Comparison of ENCODE assay signal across 8 cellular contexts in genomic region chr19:48468806-48469055, GRCh38. TPM values are rescaled to one million over a fixed set of nuclear protein-coding genes. Genes with fewer than 3 reads are reported as not detected.
DNase-seq lines count a peak whose midpoint lies in the region; ATAC-seq, FAIRE-seq and TF ChIP-seq lines count a peak whose summit lies in the region.

No MANE protein-coding gene starts in this region.

- no peak for ATAC-seq in naive thymus-derived CD8-positive, alpha-beta T cell
- no peak for ATAC-seq in GM18858 (IDR thresholded peaks at IDR 0.05; ENCODE audit: unreplicated experiment)
- ATAC-seq in HG03039 (IDR thresholded peaks at IDR 0.05; ENCODE audit: unreplicated experiment): no peak

- H3K27ac Mint-ChIP-seq in IgD-negative memory B cell: peak overlapping the region; percentile 84 to 98 (median 90)
- H3K27ac Mint-ChIP-seq in naive thymus-derived CD8-positive, alpha-beta T cell: peak overlapping the region; percentile 1 to 96 (median 94)

- POLR2A ChIA-PET in naive thymus-derived CD8-positive, alpha-beta T cell (lab: Charles Lee): interaction anchor here (1.0 to 1.5 kb wide), 2 partner anchors 23 to 147 kb away, joined by 3 to 7 read pairs; partner anchors contain the start of gene GRWD1

- DNase-seq in AG10803 (ENCODE audit: low read depth): no peak
- no peak for DNase-seq in naive thymus-derived CD8-positive, alpha-beta T cell
- no peak for DNase-seq in DMS 273 (lab: John Stamatoyannopoulos, UW; ENCODE audit: unreplicated experiment)
- DNase-seq in DMS79 treated with DMSO at 0.1 percent for 48 hours (lab: John Stamatoyannopoulos, UW): no peak

- H3K4me1 Mint-ChIP-seq in IgD-negative memory B cell: peaks cover 2 to 11% (median 4%) of the 10 kb centered on the region in 3 donors
- peaks cover 15 to 41% (median 28%) of the 10 kb centered on the region in 4 donors for H3K4me1 Mint-ChIP-seq in naive thymus-derived CD8-positive, alpha-beta T cell

- H3K9me3 Mint-ChIP-seq in IgD-negative memory B cell: no peaks in the 10 kb centered on the region
- H3K9me3 Mint-ChIP-seq in naive thymus-derived CD8-positive, alpha-beta T cell: no peaks in the 10 kb centered on the region

- H3K4me3 ChIP-seq in AG10803 (ENCODE audit: low read length): peak overlapping the region; percentile 56

- peaks cover 4% of the 10 kb centered on the region for H3K36me3 Mint-ChIP-seq in IgD-negative memory B cell
- H3K36me3 Mint-ChIP-seq in naive thymus-derived CD8-positive, alpha-beta T cell: peaks cover 0 to 26% (median 0%) of the 10 kb centered on the region in 3 donors

- peak; percentile 99 for FAIRE-seq in colon (lab: Jason Lieb, UNC)

- H3K27me3 Mint-ChIP-seq in IgD-negative memory B cell: no peaks in the 10 kb centered on the region
- no peaks in the 10 kb centered on the region for H3K27me3 Mint-ChIP-seq in naive thymus-derived CD8-positive, alpha-beta T cell

- H3K4me3 Mint-ChIP-seq in IgD-negative memory B cell: peak overlapping the region; percentile 87 to 95 (median 94)
- H3K4me3 Mint-ChIP-seq in naive thymus-derived CD8-positive, alpha-beta T cell: peak overlapping the region; percentile 84 to 99 (median 92)

- TF ChIP-seq CTCF in AG10803 (conservative IDR thresholded peaks at IDR 0.05; ENCODE audit: low read length): no peak

RNA-seq across cellular contexts. Expression of gene CYTH2, which starts 0.4 kb away (rescaled TPM):
- polyA plus RNA-seq in IgD-negative memory B cell: 31.8 TPM
- total RNA-seq in naive thymus-derived CD8-positive, alpha-beta T cell: 10 to 100 TPM; 72.2 to 77.7 TPM
- polyA plus RNA-seq in naive thymus-derived CD8-positive, alpha-beta T cell: 10 to 100 TPM; 20.5 to 32.0 (median 28.2) TPM

RNA-seq across cellular contexts. Expression of gene KCNJ14, which starts 13.4 kb away (rescaled TPM):
- 0.48 TPM for polyA plus RNA-seq in IgD-negative memory B cell
- total RNA-seq in naive thymus-derived CD8-positive, alpha-beta T cell: 1 to 10 TPM; 2.7 to 2.9 TPM
- polyA plus RNA-seq in naive thymus-derived CD8-positive, alpha-beta T cell: under 1 TPM in 2 of 3 donors, not detected in 1; 0.39 to 0.42 TPM

RNA-seq across cellular contexts. Expression of gene GRWD1, which starts 22.9 kb away (rescaled TPM):
- 40.3 TPM for polyA plus RNA-seq in IgD-negative memory B cell
- total RNA-seq in naive thymus-derived CD8-positive, alpha-beta T cell: 10 to 100 TPM; 39.1 to 41.2 TPM
- polyA plus RNA-seq in naive thymus-derived CD8-positive, alpha-beta T cell: 10 to 100 TPM; 32.9 to 59.9 (median 40.3) TPM

RNA-seq across cellular contexts. Expression of gene LMTK3, which starts 42.9 kb away (rescaled TPM):
- not detected for polyA plus RNA-seq in IgD-negative memory B cell
- 10 to 100 TPM; 21.4 to 21.5 TPM for total RNA-seq in naive thymus-derived CD8-positive, alpha-beta T cell
- polyA plus RNA-seq in naive thymus-derived CD8-positive, alpha-beta T cell: under 1 TPM in 1 of 3 donors, not detected in 2; 0.15 TPM
